ENCODE assay signal across 12 cellular contexts in genomic region chr15:84752700-84753099, GRCh38. TPM values are rescaled to one million over a fixed set of nuclear protein-coding genes. Genes with fewer than 3 reads are reported as not detected.
A peak's percentile ranks its signal among the peaks of the same experiment; 100 is the strongest.
DNase-seq lines count a peak whose midpoint lies in the region; ATAC-seq and TF ChIP-seq lines count a peak whose summit lies in the region.
"Had no signal": no experiment of that assay in that cellular context is flagged by ENCODE, and none has a peak within 500 bp of the region (broad histone marks: within the 10 kb centered on the region; RNA-seq: fewer than 3 reads in every experiment).

No MANE protein-coding gene starts in this region.

- H2AFZ ChIP-seq in ACC112 (ENCODE audit: low read length, unreplicated experiment) = no peak overlapping the region

- peaks cover 88% of the 10 kb centered on the region for H3K79me2 ChIP-seq in ACC112 (ENCODE audit: control insufficient read depth, insufficient read depth, low read length, unreplicated experiment)

- H3K9ac ChIP-seq in colonic mucosa (ENCODE audit: low read depth in 2 of 2, low read length in 2 of 2) = peak overlapping the region; percentile 22 to 27

- peaks cover 5 to 24% (median 11%) of the 10 kb centered on the region in 5 donors for H3K36me3 Mint-ChIP-seq in naive thymus-derived CD4-positive, alpha-beta T cell

- DNase-seq in HCEC 1CT (peak; percentile 50), colonic mucosa (no peak), NCI-H345 treated with DMSO at 0.1 percent for 48 hours (lab: John Stamatoyannopoulos, UW; ENCODE audit: unreplicated experiment) (no peak), NCI-H510A (lab: John Stamatoyannopoulos, UW) (no peak)
- no peak for DNase-seq in naive thymus-derived CD4-positive, alpha-beta T cell
- DNase-seq: activated CD8-positive, alpha-beta memory T cell treated with anti-CD3 and anti-CD28 coated beads for 24 hours; NCI-H2081 treated with DMSO at 0.1 percent for 48 hours; stimulated activated naive CD4-positive, alpha-beta T cell had no signal

- peak overlapping the region; percentile 24 for H3K4me3 ChIP-seq in ACC112 (ENCODE audit: low read depth, low read length)
- no peak overlapping the region for H3K4me3 ChIP-seq in colonic mucosa
- H3K4me3 ChIP-seq in naive thymus-derived CD4-positive, alpha-beta T cell (ENCODE audit: low read length) = no peak overlapping the region
- H3K4me3 ChIP-seq: SJSA1 had no signal

- peaks cover 45 to 75% (median 63%) of the 10 kb centered on the region in 7 donors for H3K4me1 Mint-ChIP-seq in naive thymus-derived CD4-positive, alpha-beta T cell

- no peaks in the 10 kb centered on the region for H3K9me3 Mint-ChIP-seq in naive thymus-derived CD4-positive, alpha-beta T cell

- peak overlapping the region in 7 of 9 donors; percentile 9 to 74 (median 47) for H3K27ac Mint-ChIP-seq in naive thymus-derived CD4-positive, alpha-beta T cell

- no peaks in the 10 kb centered on the region for H3K27me3 Mint-ChIP-seq in naive thymus-derived CD4-positive, alpha-beta T cell

- CTCF ChIA-PET in naive thymus-derived CD4-positive, alpha-beta T cell (lab: Charles Lee) = interaction anchor here (0.8 to 1.3 kb wide), 3 partner anchors 37 to 122 kb away, joined by 4 to 5 read pairs (median 4); partner anchors contain the start of gene SEC11A

- H3K4me3 Mint-ChIP-seq in naive thymus-derived CD4-positive, alpha-beta T cell = peak overlapping the region in 7 of 10 donors; percentile 2 to 56 (median 41)

- ATAC-seq in naive thymus-derived CD4-positive, alpha-beta T cell = no peak
- ATAC-seq in GM19035 (IDR thresholded peaks at IDR 0.05; ENCODE audit: unreplicated experiment) (no peak), HG02884 (IDR thresholded peaks at IDR 0.05; ENCODE audit: unreplicated experiment) (no peak)

- H3K36me3 ChIP-seq in ACC112 (ENCODE audit: insufficient read depth, low read length) (peaks cover 6% of the 10 kb centered on the region; the same call in 1 of the 2 replicates), colonic mucosa (no peaks in the 10 kb centered on the region)
- peaks cover 0 to 4% (median 3%) of the 10 kb centered on the region in 3 experiments for H3K36me3 ChIP-seq in naive thymus-derived CD4-positive, alpha-beta T cell (ENCODE audit: control insufficient read depth in 2 of 3, insufficient read depth in 3 of 3, low read length in 3 of 3)

- peak overlapping the region; percentile 54 for H3K27ac ChIP-seq in ACC112 (ENCODE audit: low read depth, low read length)
- no peak overlapping the region for H3K27ac ChIP-seq in colonic mucosa
- no peak overlapping the region for H3K27ac ChIP-seq in naive thymus-derived CD4-positive, alpha-beta T cell (ENCODE audit: low read depth, low read length)
- H3K27ac ChIP-seq: SJSA1 had no signal

- H3K9me3 ChIP-seq in colonic mucosa = no peaks in the 10 kb centered on the region
- no peaks in the 10 kb centered on the region for H3K9me3 ChIP-seq in naive thymus-derived CD4-positive, alpha-beta T cell (ENCODE audit: control insufficient read depth in 2 of 3, low read length in 3 of 3)
- H3K9me3 ChIP-seq: SJSA1 had no signal

- H3K27me3 ChIP-seq in ACC112 (ENCODE audit: insufficient read depth, low read length) (no peaks in the 10 kb centered on the region), colonic mucosa (no peaks in the 10 kb centered on the region)
- H3K27me3 ChIP-seq in naive thymus-derived CD4-positive, alpha-beta T cell (ENCODE audit: control insufficient read depth in 2 of 2, insufficient read depth in 2 of 2, low read length in 2 of 2) = no peaks in the 10 kb centered on the region
- H3K27me3 ChIP-seq: SJSA1 had no signal

- intact Hi-C loops in colonic mucosa (cut with DNase I) = no loop called here
- intact Hi-C loops in naive thymus-derived CD4-positive, alpha-beta T cell (cut with micrococcal nuclease) = no loop called here

- POLR2A ChIA-PET in naive thymus-derived CD4-positive, alpha-beta T cell (lab: Charles Lee) = interaction anchor here (0.6 to 4.5 kb wide), 6 partner anchors 17 to 65 kb away, joined by 3 to 104 read pairs (median 4); partner anchors contain the start of gene SEC11A

- H3K4me1 ChIP-seq in ACC112 (ENCODE audit: control insufficient read depth, insufficient read depth, low read length, unreplicated experiment) = peaks cover 20% of the 10 kb centered on the region
- H3K4me1 ChIP-seq in colonic mucosa = peaks cover 29% of the 10 kb centered on the region
- H3K4me1 ChIP-seq in naive thymus-derived CD4-positive, alpha-beta T cell (ENCODE audit: control insufficient read depth in 2 of 2, insufficient read depth in 2 of 2, low read length in 2 of 2) = peaks cover 28 to 36% of the 10 kb centered on the region in 2 donors

- TF ChIP-seq CTCF in colonic mucosa (IDR thresholded peaks at IDR 0.05) = no peak

RNA-seq across cellular contexts. Expression of gene ZNF592, which starts 4.3 kb away (rescaled TPM):
- total RNA-seq in colonic mucosa = 10 to 100 TPM; 25.9 to 27.0 TPM
- total RNA-seq in naive thymus-derived CD4-positive, alpha-beta T cell = 10 to 100 TPM; 36.6 to 39.0 (median 37.6) TPM
- 10 to 100 TPM in 1 of 2 donors, 1 to 10 TPM in 1; 4.9 to 14.0 TPM for polyA plus RNA-seq in naive thymus-derived CD4-positive, alpha-beta T cell

RNA-seq across cellular contexts. Expression of gene SEC11A, which starts 36.8 kb away (rescaled TPM):
- total RNA-seq in colonic mucosa = 100 to 1,000 TPM; 146 to 154 TPM
- total RNA-seq in naive thymus-derived CD4-positive, alpha-beta T cell = 100 to 1,000 TPM in 1 of 5 experiments, 10 to 100 TPM in 4; 54.3 to 108 (median 63.5) TPM
- polyA plus RNA-seq in naive thymus-derived CD4-positive, alpha-beta T cell = 100 to 1,000 TPM; 116 to 136 TPM
